Comparison of ENCODE assay signal across 17 cellular contexts in the genomic region with DNA sequence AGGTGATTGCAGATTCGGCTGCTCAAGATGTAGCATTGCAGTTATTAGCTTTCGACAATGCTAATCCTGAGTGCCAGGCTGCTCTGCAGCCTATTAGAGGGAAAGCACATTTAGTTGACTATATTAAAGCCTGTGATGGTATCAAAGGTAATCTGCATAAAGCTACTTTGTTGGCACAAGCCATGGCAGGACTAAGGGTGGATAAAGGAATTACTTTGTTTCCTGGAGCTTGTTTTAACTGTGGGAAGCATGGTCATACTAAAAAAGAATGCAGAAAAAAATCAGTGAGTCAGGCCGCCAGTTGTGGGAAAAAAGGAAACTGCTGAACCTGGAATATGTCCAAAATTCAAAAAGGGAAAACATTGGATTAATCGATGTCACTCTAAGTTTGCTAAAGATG.
DNase-seq lines count a peak whose midpoint lies in the region; ATAC-seq and TF ChIP-seq lines count a peak whose summit lies in the region.
"Had no signal": no experiment of that assay in that cellular context is flagged by ENCODE, and none has a peak within 500 bp of the region (broad histone marks: within the 10 kb centered on the region; RNA-seq: fewer than 3 reads in every experiment).

No MANE protein-coding gene starts in this region.

- no peak overlapping the region for H3K27ac ChIP-seq in foreskin keratinocyte
- H3K27ac ChIP-seq in ascending aorta, result no peak overlapping the region
- H3K27ac ChIP-seq: BLaER1 treated with 17β-estradiol and CSF1 and Interleukin-3, amounts not matched to agents 10 nM and 100 nM had no signal

- H3K4me1 ChIP-seq in foreskin keratinocyte (no peaks in the 10 kb centered on the region), ascending aorta (no peaks in the 10 kb centered on the region)
- H3K4me1 ChIP-seq: BLaER1 treated with 17β-estradiol and CSF1 and Interleukin-3, amounts not matched to agents 10 nM and 100 nM had no signal

- H3K9me3 ChIP-seq in ascending aorta, result no peaks in the 10 kb centered on the region
- H3K9me3 ChIP-seq: BLaER1 treated with 17β-estradiol and CSF1 and Interleukin-3, amounts not matched to agents 10 nM and 100 nM had no signal

- H3K4me3 ChIP-seq in ascending aorta, result no peak overlapping the region
- H3K4me3 ChIP-seq: BLaER1 treated with 17β-estradiol and CSF1 and Interleukin-3, amounts not matched to agents 10 nM and 100 nM; K562 had no signal

- no peak for TF ChIP-seq CTCF in Calu3 (IDR thresholded peaks at IDR 0.05; ENCODE audit: unreplicated experiment)
- TF ChIP-seq CTCF in foreskin keratinocyte (conservative IDR thresholded peaks at IDR 0.05), result no peak
- no peak for TF ChIP-seq CTCF in ascending aorta (IDR thresholded peaks at IDR 0.05)
- TF ChIP-seq CTCF in type B pancreatic cell (conservative IDR thresholded peaks at IDR 0.05), result no peak

- H3K27me3 Mint-ChIP-seq in Calu3 (ENCODE audit: unreplicated experiment) (no peaks in the 10 kb centered on the region), type B pancreatic cell (peaks cover 3% of the 10 kb centered on the region)

- no peaks in the 10 kb centered on the region for H3K36me3 ChIP-seq in ascending aorta
- H3K36me3 ChIP-seq: BLaER1 treated with 17β-estradiol and CSF1 and Interleukin-3, amounts not matched to agents 10 nM and 100 nM had no signal

- H3K27me3 ChIP-seq in foreskin keratinocyte (no peaks in the 10 kb centered on the region), ascending aorta (no peaks in the 10 kb centered on the region)
- H3K27me3 ChIP-seq: BLaER1 treated with 17β-estradiol and CSF1 and Interleukin-3, amounts not matched to agents 10 nM and 100 nM had no signal

- H3K36me3 Mint-ChIP-seq in Calu3 (ENCODE audit: insufficient read depth, unreplicated experiment) (no peaks in the 10 kb centered on the region), type B pancreatic cell (no peaks in the 10 kb centered on the region)

- BruUV-seq in Calu3 (replicated peaks; lab: Mats Ljungman, UMichigan), result no TSS peak

- intact Hi-C loops in Calu3 (cut with micrococcal nuclease; ENCODE audit: unreplicated experiment), result no loop called here
- intact Hi-C loops in ascending aorta (cut with DNase I), result no loop called here

- H3K9me3 Mint-ChIP-seq in Calu3 (ENCODE audit: low read depth, unreplicated experiment) (no peaks in the 10 kb centered on the region), type B pancreatic cell (no peaks in the 10 kb centered on the region)

- H3K4me1 Mint-ChIP-seq in Calu3 (ENCODE audit: low read depth, unreplicated experiment) (no peaks in the 10 kb centered on the region), type B pancreatic cell (ENCODE audit: unreplicated experiment) (no peaks in the 10 kb centered on the region)

- peak; percentile 78 for ATAC-seq in foreskin keratinocyte
- ATAC-seq in HG02588 (IDR thresholded peaks at IDR 0.05; ENCODE audit: unreplicated experiment), result no peak
- ATAC-seq: HCT116, K562, Panc1 had no signal

- no peak overlapping the region for H3K27ac Mint-ChIP-seq in Calu3 (ENCODE audit: unreplicated experiment)
- H3K27ac Mint-ChIP-seq in type B pancreatic cell, result no peak overlapping the region

- no peak for DNase-seq in Calu3
- peak; percentile 46 for DNase-seq in M059J (ENCODE audit: low read depth)
- peak; percentile 80 for DNase-seq in astrocyte of the hippocampus (ENCODE audit: low read depth, low spot score)
- DNase-seq in foreskin keratinocyte, result peak; percentile 72 to 91
- DNase-seq in ascending aorta (ENCODE audit: low spot score in 2 of 2), result no peak
- DNase-seq in type B pancreatic cell (ENCODE audit: extremely low spot score, unreplicated experiment), result no peak
- DNase-seq: DMS153, NCI-H1092 treated with DMSO at 0.1 percent for 48 hours, NCI-H1694, NCI-H345, NCI-H526 treated with DMSO at 0.1 percent for 48 hours, SIG-M5 had no signal

- CTCF ChIA-PET in Calu3 (lab: Charles Lee), result no interaction called here

- H3K4me3 Mint-ChIP-seq in Calu3 (ENCODE audit: low read depth, unreplicated experiment) (peak overlapping the region; percentile 43), type B pancreatic cell (no peak overlapping the region)

Comparison
In these comparisons a context has a peak if more than half of its experiments do, and no peak if none do; other contexts are left out.
1. DNase-seq: peak in M059J (single experiment), astrocyte of the hippocampus (single experiment) and foreskin keratinocyte (2 of 2); none in Calu3 (single experiment), ascending aorta (0 of 2) and type B pancreatic cell (single experiment).